In the genomic region with DNA sequence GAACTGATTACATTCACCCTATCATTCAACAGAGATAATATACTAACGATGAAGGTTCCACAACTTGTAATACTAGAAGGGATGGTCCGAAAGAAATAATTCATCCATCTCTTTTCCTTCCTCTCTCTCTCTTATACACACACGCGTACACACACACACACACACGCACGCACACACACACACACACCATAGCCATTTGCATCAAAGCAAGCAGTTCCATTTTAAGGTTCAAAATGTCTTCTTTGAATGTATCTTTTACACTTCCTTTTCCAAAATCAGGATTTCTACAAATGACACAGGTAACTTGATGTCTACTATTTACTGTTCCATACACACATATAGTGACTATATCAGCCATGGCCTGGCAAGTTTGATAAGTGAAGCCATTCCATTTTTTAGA, we compare ENCODE assay signal across 21 cellular contexts. TPM values are rescaled to one million over a fixed set of nuclear protein-coding genes. Genes with fewer than 3 reads are reported as not detected.
DNase-seq lines count a peak whose midpoint lies in the region; ATAC-seq and TF ChIP-seq lines count a peak whose summit lies in the region.
"Had no signal": no experiment of that assay in that cellular context is flagged by ENCODE, and none has a peak within 500 bp of the region (broad histone marks: within the 10 kb centered on the region; RNA-seq: fewer than 3 reads in every experiment).

No MANE protein-coding gene starts in this region.

- H3K4me1 ChIP-seq in endocrine pancreas (ENCODE audit: control insufficient read depth, insufficient read depth, low read length) = peaks cover 9% of the 10 kb centered on the region
- H3K4me1 ChIP-seq in heart left ventricle = peaks cover 0 to 8% (median 0%) of the 10 kb centered on the region in 12 donors
- H3K4me1 ChIP-seq: BE2C had no signal

- TF ChIP-seq POLR2A in heart left ventricle (IDR thresholded peaks at IDR 0.05) = no peak

- no peak overlapping the region for H3K27ac ChIP-seq in heart left ventricle
- H3K27ac ChIP-seq: adrenal gland, left ventricle myocardium inferior, RWPE1 had no signal

- H3K9ac ChIP-seq in endocrine pancreas (ENCODE audit: control insufficient read depth, insufficient read depth, low read length) = peak overlapping the region; percentile 70

- peak overlapping the region; percentile 10 for H3K27ac Mint-ChIP-seq in activated CD4-positive, alpha-beta T cell treated with anti-CD3 and anti-CD28 coated beads, Interleukin-2, amount 10 ng/mL, durations not matched to agents 24 days and 14 days
- H3K27ac Mint-ChIP-seq in mesothelial cell of epicardium = no peak overlapping the region
- no peak overlapping the region for H3K27ac Mint-ChIP-seq in type B pancreatic cell
- H3K27ac Mint-ChIP-seq: activated CD4-positive, alpha-beta T cell treated with anti-CD3 and anti-CD28 coated beads for 36 hours; IgD-negative memory B cell; T-helper 1 cell treated with Interleukin-12 subunit alpha and Interleukin-12 subunit beta and Interleukin-4 antibody, amounts not matched to agents 30 μg/mL and 1 μg/mL, for 36 hours had no signal

- no peak for TF ChIP-seq CTCF in mesothelial cell of epicardium (IDR thresholded peaks at IDR 0.05; ENCODE audit: unreplicated experiment)
- TF ChIP-seq CTCF in type B pancreatic cell (conservative IDR thresholded peaks at IDR 0.05) = no peak
- no peak for TF ChIP-seq CTCF in heart left ventricle (IDR thresholded peaks at IDR 0.05)

- H3K9me3 ChIP-seq in endocrine pancreas (ENCODE audit: control insufficient read depth, low read length) (no peaks in the 10 kb centered on the region), heart left ventricle (no peaks in the 10 kb centered on the region)
- H3K9me3 ChIP-seq: adrenal gland, BE2C, left ventricle myocardium inferior had no signal

- WGBS in heart left ventricle, 4 donors = 66 to 86% (median 75%) methylated on average over 6 of the region's 6 CpGs

- DNase-seq in activated CD4-positive, alpha-beta T cell treated with anti-CD3 and anti-CD28 coated beads, Interleukin-2, amount 10 ng/mL, durations not matched to agents 24 days and 14 days = no peak
- no peak for DNase-seq in activated CD4-positive, alpha-beta T cell treated with anti-CD3 and anti-CD28 coated beads, Interleukin-2, amount 50 U/mL, for 48 hours
- no peak for DNase-seq in mesothelial cell of epicardium (ENCODE audit: low spot score in 2 of 2, unreplicated experiment in 2 of 2)
- no peak for DNase-seq in type B pancreatic cell (ENCODE audit: extremely low spot score, unreplicated experiment)
- no peak for DNase-seq in heart left ventricle
- DNase-seq in stimulated activated CD4-positive, alpha-beta T cell treated with anti-CD3 and anti-CD28 coated beads, Interleukin-4, amount 100 ng/mL, for 1 hour = no peak
- no peak for DNase-seq in RKO (ENCODE audit: low spot score)
- DNase-seq: activated naive CD4-positive, alpha-beta T cell treated with Interleukin-2 at 50 U/mL for 16 hours; adrenal gland; BE2C; left ventricle myocardium inferior; NCI-H1105; NCI-H2029; NCI-H2227 treated with DMSO at 0.1 percent for 48 hours; stimulated activated CD8-positive, alpha-beta memory T cell treated with anti-CD3 and anti-CD28 coated beads, Interleukin-4, amount 100 ng/mL, for 48 hours had no signal

- H3K4me3 Mint-ChIP-seq in activated CD4-positive, alpha-beta T cell treated with anti-CD3 and anti-CD28 coated beads, Interleukin-2, amount 10 ng/mL, durations not matched to agents 24 days and 14 days = no peak overlapping the region
- H3K4me3 Mint-ChIP-seq in mesothelial cell of epicardium (peak overlapping the region; percentile 64), type B pancreatic cell (peak overlapping the region; percentile 69)
- H3K4me3 Mint-ChIP-seq: activated CD4-positive, alpha-beta T cell treated with anti-CD3 and anti-CD28 coated beads for 36 hours; T-helper 1 cell treated with Interleukin-12 subunit alpha and Interleukin-12 subunit beta and Interleukin-4 antibody, amounts not matched to agents 30 μg/mL and 1 μg/mL, for 36 hours had no signal

- H3K36me3 ChIP-seq in endocrine pancreas (ENCODE audit: control insufficient read depth, insufficient read depth, low read length) (no peaks in the 10 kb centered on the region), heart left ventricle (no peaks in the 10 kb centered on the region)
- H3K36me3 ChIP-seq: adrenal gland, BE2C, left ventricle myocardium inferior had no signal

- H3K9me3 Mint-ChIP-seq in activated CD4-positive, alpha-beta T cell treated with anti-CD3 and anti-CD28 coated beads, Interleukin-2, amount 10 ng/mL, durations not matched to agents 24 days and 14 days = no peaks in the 10 kb centered on the region
- H3K9me3 Mint-ChIP-seq in mesothelial cell of epicardium (no peaks in the 10 kb centered on the region), type B pancreatic cell (peaks cover 5% of the 10 kb centered on the region)
- H3K9me3 Mint-ChIP-seq: T-helper 1 cell treated with Interleukin-12 subunit alpha and Interleukin-12 subunit beta and Interleukin-4 antibody, amounts not matched to agents 30 μg/mL and 1 μg/mL, for 36 hours had no signal

- no peaks in the 10 kb centered on the region for H3K27me3 ChIP-seq in endocrine pancreas (ENCODE audit: control insufficient read depth, insufficient read depth, low read length)
- peaks cover 0 to 34% (median 12%) of the 10 kb centered on the region in 9 donors for H3K27me3 ChIP-seq in heart left ventricle

- intact Hi-C loops in activated CD4-positive, alpha-beta T cell treated with anti-CD3 and anti-CD28 coated beads, Interleukin-2, amount 10 ng/mL, durations not matched to agents 24 days and 14 days (cut with micrococcal nuclease) = no loop called here
- intact Hi-C loops in heart left ventricle (cut with DNase I) = no loop called here

- H3K36me3 Mint-ChIP-seq in activated CD4-positive, alpha-beta T cell treated with anti-CD3 and anti-CD28 coated beads, Interleukin-2, amount 10 ng/mL, durations not matched to agents 24 days and 14 days (ENCODE audit: low read depth) = no peaks in the 10 kb centered on the region
- H3K36me3 Mint-ChIP-seq in mesothelial cell of epicardium (no peaks in the 10 kb centered on the region), type B pancreatic cell (no peaks in the 10 kb centered on the region)
- H3K36me3 Mint-ChIP-seq: IgD-negative memory B cell had no signal

- H3K27me3 Mint-ChIP-seq in activated CD4-positive, alpha-beta T cell treated with anti-CD3 and anti-CD28 coated beads, Interleukin-2, amount 10 ng/mL, durations not matched to agents 24 days and 14 days = peaks cover 33% of the 10 kb centered on the region
- H3K27me3 Mint-ChIP-seq in mesothelial cell of epicardium (ENCODE audit: low read depth) = peaks cover 73% of the 10 kb centered on the region
- H3K27me3 Mint-ChIP-seq in type B pancreatic cell = peaks cover 45% of the 10 kb centered on the region

- H3K4me1 Mint-ChIP-seq in activated CD4-positive, alpha-beta T cell treated with anti-CD3 and anti-CD28 coated beads, Interleukin-2, amount 10 ng/mL, durations not matched to agents 24 days and 14 days = no peaks in the 10 kb centered on the region
- H3K4me1 Mint-ChIP-seq in mesothelial cell of epicardium (peaks cover 2% of the 10 kb centered on the region), type B pancreatic cell (ENCODE audit: unreplicated experiment) (no peaks in the 10 kb centered on the region)

- no peak for ATAC-seq in heart left ventricle
- ATAC-seq: activated CD4-positive, alpha-beta T cell treated with anti-CD3 and anti-CD28 coated beads for 36 hours; sciatic nerve had no signal

- H3K4me3 ChIP-seq in endocrine pancreas (ENCODE audit: control insufficient read depth, insufficient read depth, low read length) (peak overlapping the region; percentile 97), heart left ventricle (no peak overlapping the region)
- H3K4me3 ChIP-seq: adrenal gland had no signal

RNA-seq across cellular contexts. Expression of a gene that starts 0.9 kb away (rescaled TPM):
- not detected in 2 replicates for total RNA-seq in activated CD4-positive, alpha-beta T cell treated with anti-CD3 and anti-CD28 coated beads, Interleukin-2, amount 10 ng/mL, durations not matched to agents 24 days and 14 days
- total RNA-seq in mesothelial cell of epicardium (0.22 to 0.58 TPM (median 0.43 TPM) in 3 replicates), type B pancreatic cell (ENCODE audit: low replicate concordance) (8.0 and 13.4 TPM in 2 replicates), heart left ventricle (1 to 10 TPM in 1 of 9 donors, under 1 TPM in 4, not detected in 4; 0.12 to 1.1 (median 0.22) TPM)
- polyA plus RNA-seq in heart left ventricle = under 1 TPM in 1 of 2 donors, not detected in 1; 0.08 TPM
- total RNA-seq: activated CD4-positive, alpha-beta T cell treated with anti-CD3 and anti-CD28 coated beads for 36 hours had no signal
- polyA plus RNA-seq: IgD-negative memory B cell had no signal
